8 cellular contexts compared by ENCODE assay signal in genomic region chr1:12616709-12617373, GRCh38. TPM values are rescaled to one million over a fixed set of nuclear protein-coding genes. Genes with fewer than 3 reads are reported as not detected.
DNase-seq lines count a peak whose midpoint lies in the region; ATAC-seq and TF ChIP-seq lines count a peak whose summit lies in the region.

No MANE protein-coding gene starts in this region.

- CTCF ChIA-PET in BJ (lab: Yijun Ruan, JAX) = interaction anchor here (0.7 to 1.1 kb wide), 5 partner anchors 13 to 214 kb away, joined by 3 read pairs; no protein-coding TSS in a partner anchor

- DNase-seq in BJ (ENCODE audit: low read depth) (no peak), MG63 (peak; percentile 61), left ventricle myocardium inferior (peak; percentile 39), gastrocnemius medialis (peak in 1 of 2 donors; percentile 75), DMS79 (lab: John Stamatoyannopoulos, UW) (no peak), NCI-H146 treated with DMSO at 0.1 percent for 48 hours (lab: John Stamatoyannopoulos, UW; ENCODE audit: unreplicated experiment) (no peak)
- DNase-seq in activated naive CD4-positive, alpha-beta T cell treated with anti-CD3 and anti-CD28 coated beads, Interleukin-2, amount 50 U/mL, for 16 hours = peak; percentile 43

- no peak for TF ChIP-seq CTCF in BJ (IDR thresholded peaks at IDR 0.05; ENCODE audit: insufficient read depth, low read depth, low read length)
- TF ChIP-seq CTCF in left ventricle myocardium inferior (IDR thresholded peaks at IDR 0.05; ENCODE audit: borderline replicate concordance) = no peak
- TF ChIP-seq CTCF in gastrocnemius medialis (IDR thresholded peaks at IDR 0.05 in 4 of 5, conservative IDR thresholded peaks at IDR 0.05 in 1 of 5) = no peak

- H3K27ac ChIP-seq in left ventricle myocardium inferior (replicated peaks) (peak overlapping the region; percentile 97), gastrocnemius medialis (peak overlapping the region; percentile 87 to 97 (median 94))

- H3K9me3 ChIP-seq in MG63 (no peaks in the 10 kb centered on the region), left ventricle myocardium inferior (replicated peaks) (no peaks in the 10 kb centered on the region), gastrocnemius medialis (no peaks in the 10 kb centered on the region)

- H3K27me3 ChIP-seq in BJ (ENCODE audit: control insufficient read depth, insufficient read depth, low read length) (no peaks in the 10 kb centered on the region), MG63 (no peaks in the 10 kb centered on the region), left ventricle myocardium inferior (ENCODE audit: low read depth) (no peaks in the 10 kb centered on the region), gastrocnemius medialis (no peaks in the 10 kb centered on the region)

- in situ Hi-C loops in gastrocnemius medialis (cut with MboI; ENCODE audit: low sequenced_read_pairs in 4 of 4) = loop anchor here in 2 of 4 donors (5.0 kb wide), 1 partner anchor 210 kb away; no protein-coding TSS in a partner anchor

- peaks cover 9% of the 10 kb centered on the region for H3K36me3 ChIP-seq in BJ (ENCODE audit: control insufficient read depth, insufficient read depth, low read length)
- peaks cover 47% of the 10 kb centered on the region for H3K36me3 ChIP-seq in MG63
- H3K36me3 ChIP-seq in left ventricle myocardium inferior = peaks cover 16% of the 10 kb centered on the region
- H3K36me3 ChIP-seq in gastrocnemius medialis = no peaks in the 10 kb centered on the region

- ATAC-seq in gastrocnemius medialis (peak; percentile 15 to 21), HG03432 (IDR thresholded peaks at IDR 0.05; ENCODE audit: unreplicated experiment) (no peak)

- POLR2A ChIA-PET in BJ (lab: Charles Lee) = interaction anchor here (0.6 to 2.5 kb wide), 5 partner anchors 21 to 881 kb away, joined by 3 to 14 read pairs (median 6); partner anchors contain the start of gene AGTRAP

- intact Hi-C loops in left ventricle myocardium inferior (cut with micrococcal nuclease) = no loop called here
- intact Hi-C loops in gastrocnemius medialis (cut with DNase I; ENCODE audit: low total_unique reads) = loop anchor here (5.0 kb wide), 1 partner anchor 385 kb away; the partner anchor contains the start of gene VPS13D

- H3K4me1 ChIP-seq in left ventricle myocardium inferior (peaks cover 88% of the 10 kb centered on the region), gastrocnemius medialis (peaks cover 48 to 51% of the 10 kb centered on the region in 2 donors)

- peak overlapping the region; percentile 93 for H3K4me3 ChIP-seq in BJ (ENCODE audit: low read depth, low read length)
- H3K4me3 ChIP-seq in MG63 = peak overlapping the region; percentile 94
- H3K4me3 ChIP-seq in left ventricle myocardium inferior = peak overlapping the region; percentile 94
- H3K4me3 ChIP-seq in gastrocnemius medialis = peak overlapping the region; percentile 72 to 90 (median 86)

- TF ChIP-seq POLR2A in gastrocnemius medialis (IDR thresholded peaks at IDR 0.05) = peak; percentile 30 to 50

RNA-seq across cellular contexts. Expression of gene DHRS3, which starts 1.2 kb away (rescaled TPM):
- 188 and 224 TPM in 2 replicates for polyA plus RNA-seq in BJ (2011; rRNA removed)
- 379 and 720 TPM in 2 replicates for polyA minus RNA-seq in BJ (2011; rRNA and poly(A)+ RNA removed)
- 229 and 317 TPM in 2 replicates for total RNA-seq in MG63 (2014; rRNA removed; shearing (Covaris generic); ENCODE audit: low replicate concordance)
- total RNA-seq in left ventricle myocardium inferior = 89.7 TPM
- 100 to 1,000 TPM in 1 of 4 donors, 10 to 100 TPM in 3; 28.5 to 108 (median 67.0) TPM for total RNA-seq in gastrocnemius medialis

RNA-seq across cellular contexts. Expression of gene AADACL4, which starts 27.0 kb away (rescaled TPM):
- polyA plus RNA-seq in BJ (2011; rRNA removed) = 0.20 and 0.21 TPM in 2 replicates
- polyA minus RNA-seq in BJ (2011; rRNA and poly(A)+ RNA removed) = not detected in 2 replicates
- total RNA-seq in MG63 (2014; rRNA removed; shearing (Covaris generic); ENCODE audit: low replicate concordance) = not detected in 2 replicates
- total RNA-seq in left ventricle myocardium inferior = not detected
- total RNA-seq in gastrocnemius medialis = not detected

Comparison
In these comparisons a context has a peak if more than half of its experiments do, and no peak if none do; other contexts are left out.
1. DNase-seq: peak in MG63 (single experiment), activated naive CD4-positive, alpha-beta T cell treated with anti-CD3 and anti-CD28 coated beads, Interleukin-2, amount 50 U/mL, for 16 hours (single experiment) and left ventricle myocardium inferior (single experiment); none in BJ (single experiment), DMS79 (single experiment) and NCI-H146 treated with DMSO at 0.1 percent for 48 hours (single experiment).
2. Peak in every context shown above with its lines, with median percentiles within 50 percentile points of each other: H3K4me3 ChIP-seq.